9 cellular contexts compared by ENCODE assay signal in genomic region chr14:69287096-69287991, GRCh38. TPM values are rescaled to one million over a fixed set of nuclear protein-coding genes. Genes with fewer than 3 reads are reported as not detected.
DNase-seq lines count a peak whose midpoint lies in the region; ATAC-seq lines count a peak whose summit lies in the region.
"Had no signal": no experiment of that assay in that cellular context is flagged by ENCODE, and none has a peak within 500 bp of the region (broad histone marks: within the 10 kb centered on the region; RNA-seq: fewer than 3 reads in every experiment).

No MANE protein-coding gene starts in this region.

- peaks cover 0 to 3% (median 2%) of the 10 kb centered on the region in 3 donors for H3K27me3 ChIP-seq in skeletal muscle tissue (ENCODE audit: control insufficient read depth in 3 of 3, insufficient read depth in 3 of 3, low read length in 3 of 3)
- H3K27me3 ChIP-seq: ovary had no signal

- ATAC-seq in Right ventricle myocardium inferior (peak; percentile 13), HG02798 (IDR thresholded peaks at IDR 0.05; ENCODE audit: poor library complexity, unreplicated experiment) (no peak)
- ATAC-seq in natural killer cell treated with Interleukin-12 subunit alpha and Interleukin-12 subunit beta and Interleukin-15 and Interleukin-18, amount 100 ng/mL, for 72 hours = no peak

- H3K27ac Mint-ChIP-seq in natural killer cell treated with Interleukin-12 subunit alpha and Interleukin-12 subunit beta and Interleukin-15 and Interleukin-18, amount 100 ng/mL, for 72 hours = no peak overlapping the region
- no peak overlapping the region for H3K27ac Mint-ChIP-seq in activated CD4-positive, alpha-beta memory T cell treated with anti-CD3 and anti-CD28 coated beads for 36 hours

- no peaks in the 10 kb centered on the region for H3K9me3 ChIP-seq in skeletal muscle tissue (ENCODE audit: control insufficient read depth in 3 of 3, low read length in 3 of 3)
- H3K9me3 ChIP-seq: ovary had no signal

- intact Hi-C loops in Right ventricle myocardium inferior (cut with DNase I) = no loop called here
- intact Hi-C loops in activated CD4-positive, alpha-beta memory T cell treated with anti-CD3 and anti-CD28 coated beads for 36 hours (cut with micrococcal nuclease) = no loop called here

- H3K36me3 Mint-ChIP-seq in natural killer cell treated with Interleukin-12 subunit alpha and Interleukin-12 subunit beta and Interleukin-15 and Interleukin-18, amount 100 ng/mL, for 72 hours = no peaks in the 10 kb centered on the region
- no peaks in the 10 kb centered on the region for H3K36me3 Mint-ChIP-seq in activated CD4-positive, alpha-beta memory T cell treated with anti-CD3 and anti-CD28 coated beads for 36 hours

- POLR2A ChIA-PET in activated CD4-positive, alpha-beta memory T cell treated with anti-CD3 and anti-CD28 coated beads for 36 hours (lab: Charles Lee) = no interaction called here

- no peaks in the 10 kb centered on the region for H3K4me1 Mint-ChIP-seq in natural killer cell treated with Interleukin-12 subunit alpha and Interleukin-12 subunit beta and Interleukin-15 and Interleukin-18, amount 100 ng/mL, for 72 hours (ENCODE audit: low read depth in 2 of 2)
- H3K4me1 Mint-ChIP-seq in activated CD4-positive, alpha-beta memory T cell treated with anti-CD3 and anti-CD28 coated beads for 36 hours (ENCODE audit: low read depth) = no peaks in the 10 kb centered on the region

- no peak overlapping the region for H3K4me3 Mint-ChIP-seq in natural killer cell treated with Interleukin-12 subunit alpha and Interleukin-12 subunit beta and Interleukin-15 and Interleukin-18, amount 100 ng/mL, for 72 hours
- no peak overlapping the region for H3K4me3 Mint-ChIP-seq in activated CD4-positive, alpha-beta memory T cell treated with anti-CD3 and anti-CD28 coated beads for 36 hours

- peak; percentile 32 for DNase-seq in HT1080 (ENCODE audit: low read depth)
- peak; percentile 85 for DNase-seq in SK-N-DZ (ENCODE audit: low spot score)
- DNase-seq in Right ventricle myocardium inferior (ENCODE audit: missing footprints) = no peak
- no peak for DNase-seq in natural killer cell treated with Interleukin-12 subunit alpha and Interleukin-12 subunit beta and Interleukin-15 and Interleukin-18, amount 100 ng/mL, for 72 hours (ENCODE audit: low spot score)
- DNase-seq in activated CD4-positive, alpha-beta memory T cell treated with anti-CD3 and anti-CD28 coated beads for 36 hours = no peak
- DNase-seq: activated effector memory CD4-positive, alpha-beta T cell treated with Interleukin-2 at 50 U/mL for 16 hours had no signal

- H3K27me3 Mint-ChIP-seq in natural killer cell treated with Interleukin-12 subunit alpha and Interleukin-12 subunit beta and Interleukin-15 and Interleukin-18, amount 100 ng/mL, for 72 hours = peaks cover 6 to 9% of the 10 kb centered on the region in 2 donors
- peaks cover 5% of the 10 kb centered on the region for H3K27me3 Mint-ChIP-seq in activated CD4-positive, alpha-beta memory T cell treated with anti-CD3 and anti-CD28 coated beads for 36 hours

- H3K9me3 Mint-ChIP-seq in natural killer cell treated with Interleukin-12 subunit alpha and Interleukin-12 subunit beta and Interleukin-15 and Interleukin-18, amount 100 ng/mL, for 72 hours = no peaks in the 10 kb centered on the region
- H3K9me3 Mint-ChIP-seq in activated CD4-positive, alpha-beta memory T cell treated with anti-CD3 and anti-CD28 coated beads for 36 hours = no peaks in the 10 kb centered on the region

- H3K4me3 ChIP-seq in skeletal muscle tissue (ENCODE audit: low read length in 3 of 3) = no peak overlapping the region
- H3K4me3 ChIP-seq: ovary had no signal

- no peaks in the 10 kb centered on the region for H3K36me3 ChIP-seq in skeletal muscle tissue (ENCODE audit: control insufficient read depth in 3 of 3, insufficient read depth in 3 of 3, low read length in 3 of 3)
- H3K36me3 ChIP-seq: ovary had no signal

- H3K9ac ChIP-seq in skeletal muscle tissue (ENCODE audit: low read depth in 1 of 3, low read length in 3 of 3) = peak overlapping the region in 2 of 3 donors; percentile 2 to 8

- peaks cover 25 to 32% (median 27%) of the 10 kb centered on the region in 3 donors for H3K4me1 ChIP-seq in skeletal muscle tissue (ENCODE audit: control insufficient read depth in 3 of 3, insufficient read depth in 3 of 3, low read length in 3 of 3)

- CTCF ChIA-PET in activated CD4-positive, alpha-beta memory T cell treated with anti-CD3 and anti-CD28 coated beads for 36 hours (lab: Charles Lee) = interaction anchor here (0.7 kb wide), 1 partner anchor 27 kb away, joined by 4 read pairs; the partner anchor contains the start of gene GALNT16

- H3K27ac ChIP-seq in skeletal muscle tissue (ENCODE audit: low read depth, low read length) = peak overlapping the region; percentile 62

RNA-seq across cellular contexts. Expression of gene GALNT16, which starts 27.4 kb away (rescaled TPM):
- total RNA-seq in HT1080 (2014; rRNA removed; shearing (Covaris generic)) = 7.8 and 12.6 TPM in 2 replicates
- 8.4 and 10.1 TPM in 2 replicates for polyA plus RNA-seq in HT1080 (2015; cell fraction: cytosol; rRNA removed)
- 17.7 and 19.4 TPM in 2 replicates for polyA plus RNA-seq in HT1080 (2015; cell fraction: nucleus; rRNA removed)
- polyA plus RNA-seq in SK-N-DZ (2014; cell fraction: cytosol; rRNA removed) = 25.1 and 30.7 TPM in 2 replicates
- 33.6 and 44.9 TPM in 2 replicates for polyA plus RNA-seq in SK-N-DZ (2014; cell fraction: nucleus; rRNA removed)
- 94.9 TPM for total RNA-seq in Right ventricle myocardium inferior
- total RNA-seq in skeletal muscle tissue = 8.4 TPM
- total RNA-seq in natural killer cell treated with Interleukin-12 subunit alpha and Interleukin-12 subunit beta and Interleukin-15 and Interleukin-18, amount 100 ng/mL, for 72 hours = under 1 TPM in 1 of 2 donors, not detected in 1; 0.05 TPM
- total RNA-seq in activated CD4-positive, alpha-beta memory T cell treated with anti-CD3 and anti-CD28 coated beads for 36 hours = not detected

Comparison
In these comparisons a context has a peak if more than half of its experiments do, and no peak if none do; other contexts are left out.
1. DNase-seq: peak in HT1080 (single experiment) and SK-N-DZ (single experiment); none in Right ventricle myocardium inferior (single experiment), natural killer cell treated with Interleukin-12 subunit alpha and Interleukin-12 subunit beta and Interleukin-15 and Interleukin-18, amount 100 ng/mL, for 72 hours (single experiment) and activated CD4-positive, alpha-beta memory T cell treated with anti-CD3 and anti-CD28 coated beads for 36 hours (single experiment).